ENCODE assay signal across 2 cellular contexts in the genomic region with DNA sequence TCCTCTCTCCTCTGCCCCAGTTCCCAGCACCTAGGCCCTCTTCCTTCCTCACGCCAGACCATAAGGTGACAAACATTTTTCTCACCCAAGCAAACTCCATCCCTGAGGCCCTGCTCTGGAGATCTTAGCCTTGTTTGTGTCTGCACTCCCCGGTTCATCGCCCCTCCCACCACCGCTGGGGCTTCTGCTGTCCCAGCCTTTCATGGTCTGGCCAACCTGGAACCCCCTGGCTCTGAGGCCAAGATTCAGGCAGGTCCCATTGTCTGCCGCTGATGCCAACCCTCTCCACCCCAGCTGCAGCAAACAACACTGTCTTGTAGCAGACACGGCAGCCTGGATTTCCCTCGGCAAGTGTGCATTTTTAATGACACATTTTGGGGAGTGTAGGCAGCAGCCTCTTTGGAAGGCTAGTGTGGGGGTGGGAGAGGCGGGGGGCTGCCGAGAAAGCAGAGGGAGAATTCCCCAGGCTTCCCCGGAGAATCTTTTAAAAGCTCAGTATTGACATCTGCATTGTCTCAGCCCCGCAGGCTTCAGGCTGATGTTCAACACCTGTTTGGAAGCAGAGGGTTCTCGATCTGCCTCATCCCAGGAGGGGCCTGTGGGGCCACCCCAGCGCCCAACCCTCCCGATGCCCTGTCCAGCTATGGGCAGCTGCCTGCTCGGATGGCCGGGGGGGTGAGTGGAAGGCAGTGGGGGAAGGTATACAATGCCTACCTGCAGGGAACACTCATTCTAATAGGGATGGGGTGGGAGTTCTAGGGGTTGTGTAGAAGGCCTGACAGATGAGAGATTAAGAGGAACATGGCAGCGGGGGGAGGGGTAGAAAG.
TF ChIP-seq lines count a peak whose summit lies in the region.

No MANE protein-coding gene starts in this region.

TF ChIP-seq in WTC11, 78 proteins besides CTCF, POLR2A, EP300 and RAD21 (continues in another document):
- TF ChIP-seq, protein P1, sequence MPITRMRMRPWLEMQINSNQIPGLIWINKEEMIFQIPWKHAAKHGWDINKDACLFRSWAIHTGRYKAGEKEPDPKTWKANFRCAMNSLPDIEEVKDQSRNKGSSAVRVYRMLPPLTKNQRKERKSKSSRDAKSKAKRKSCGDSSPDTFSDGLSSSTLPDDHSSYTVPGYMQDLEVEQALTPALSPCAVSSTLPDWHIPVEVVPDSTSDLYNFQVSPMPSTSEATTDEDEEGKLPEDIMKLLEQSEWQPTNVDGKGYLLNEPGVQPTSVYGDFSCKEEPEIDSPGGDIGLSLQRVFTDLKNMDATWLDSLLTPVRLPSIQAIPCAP (CRISPR knock-in tag; IDR thresholded peaks at IDR 0.05), result no peak
- TF ChIP-seq, protein P2, sequence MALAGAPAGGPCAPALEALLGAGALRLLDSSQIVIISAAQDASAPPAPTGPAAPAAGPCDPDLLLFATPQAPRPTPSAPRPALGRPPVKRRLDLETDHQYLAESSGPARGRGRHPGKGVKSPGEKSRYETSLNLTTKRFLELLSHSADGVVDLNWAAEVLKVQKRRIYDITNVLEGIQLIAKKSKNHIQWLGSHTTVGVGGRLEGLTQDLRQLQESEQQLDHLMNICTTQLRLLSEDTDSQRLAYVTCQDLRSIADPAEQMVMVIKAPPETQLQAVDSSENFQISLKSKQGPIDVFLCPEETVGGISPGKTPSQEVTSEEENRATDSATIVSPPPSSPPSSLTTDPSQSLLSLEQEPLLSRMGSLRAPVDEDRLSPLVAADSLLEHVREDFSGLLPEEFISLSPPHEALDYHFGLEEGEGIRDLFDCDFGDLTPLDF (CRISPR knock-in tag; IDR thresholded peaks at IDR 0.05), result no peak
- TF ChIP-seq, protein P3, sequence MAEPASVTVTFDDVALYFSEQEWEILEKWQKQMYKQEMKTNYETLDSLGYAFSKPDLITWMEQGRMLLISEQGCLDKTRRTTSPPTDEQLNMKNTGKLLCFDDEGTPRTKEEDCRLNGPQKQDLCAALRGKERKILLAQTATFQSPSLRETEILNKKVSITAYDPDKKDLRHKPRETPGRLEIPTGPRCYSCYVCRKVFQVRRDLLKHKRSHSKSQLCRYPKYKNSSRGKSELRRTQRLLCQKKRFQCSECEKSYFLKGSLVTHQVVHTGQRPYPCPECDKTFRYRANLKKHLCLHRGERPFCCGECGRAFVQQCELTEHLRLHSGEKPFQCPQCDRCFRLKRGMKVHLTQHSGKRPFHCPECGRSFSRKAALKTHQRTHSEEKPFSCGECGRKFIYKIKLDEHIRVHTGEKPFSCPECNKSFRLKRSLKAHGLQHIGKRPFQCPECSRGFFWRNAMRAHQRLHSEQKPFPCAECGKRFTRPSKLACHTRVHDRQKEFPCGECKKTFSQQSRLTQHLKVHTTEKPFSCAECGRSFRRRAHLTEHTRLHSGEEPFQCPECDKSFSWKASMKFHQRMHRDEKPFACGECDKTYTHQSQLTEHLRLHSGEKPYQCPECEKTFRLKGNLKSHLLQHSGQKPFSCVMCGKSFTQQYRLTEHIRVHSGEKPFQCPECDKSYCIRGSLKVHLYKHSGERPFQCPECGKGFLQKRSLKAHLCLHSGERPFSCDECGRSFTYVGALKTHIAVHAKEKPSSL (CRISPR knock-in tag; conservative IDR thresholded peaks at IDR 0.05), result no peak
- TF ChIP-seq, protein P4, sequence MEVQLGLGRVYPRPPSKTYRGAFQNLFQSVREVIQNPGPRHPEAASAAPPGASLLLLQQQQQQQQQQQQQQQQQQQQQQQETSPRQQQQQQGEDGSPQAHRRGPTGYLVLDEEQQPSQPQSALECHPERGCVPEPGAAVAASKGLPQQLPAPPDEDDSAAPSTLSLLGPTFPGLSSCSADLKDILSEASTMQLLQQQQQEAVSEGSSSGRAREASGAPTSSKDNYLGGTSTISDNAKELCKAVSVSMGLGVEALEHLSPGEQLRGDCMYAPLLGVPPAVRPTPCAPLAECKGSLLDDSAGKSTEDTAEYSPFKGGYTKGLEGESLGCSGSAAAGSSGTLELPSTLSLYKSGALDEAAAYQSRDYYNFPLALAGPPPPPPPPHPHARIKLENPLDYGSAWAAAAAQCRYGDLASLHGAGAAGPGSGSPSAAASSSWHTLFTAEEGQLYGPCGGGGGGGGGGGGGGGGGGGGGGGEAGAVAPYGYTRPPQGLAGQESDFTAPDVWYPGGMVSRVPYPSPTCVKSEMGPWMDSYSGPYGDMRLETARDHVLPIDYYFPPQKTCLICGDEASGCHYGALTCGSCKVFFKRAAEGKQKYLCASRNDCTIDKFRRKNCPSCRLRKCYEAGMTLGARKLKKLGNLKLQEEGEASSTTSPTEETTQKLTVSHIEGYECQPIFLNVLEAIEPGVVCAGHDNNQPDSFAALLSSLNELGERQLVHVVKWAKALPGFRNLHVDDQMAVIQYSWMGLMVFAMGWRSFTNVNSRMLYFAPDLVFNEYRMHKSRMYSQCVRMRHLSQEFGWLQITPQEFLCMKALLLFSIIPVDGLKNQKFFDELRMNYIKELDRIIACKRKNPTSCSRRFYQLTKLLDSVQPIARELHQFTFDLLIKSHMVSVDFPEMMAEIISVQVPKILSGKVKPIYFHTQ (CRISPR knock-in tag; IDR thresholded peaks at IDR 0.05), result no peak
- TF ChIP-seq KAT7 (CRISPR knock-in tag; IDR thresholded peaks at IDR 0.05; ENCODE audit: borderline replicate concordance) (no peak), TEAD1 (CRISPR knock-in tag; IDR thresholded peaks at IDR 0.05) (no peak), SP1 (CRISPR knock-in tag; conservative IDR thresholded peaks at IDR 0.05) (no peak), ELF4 (CRISPR knock-in tag; IDR thresholded peaks at IDR 0.05; ENCODE audit: low read depth) (no peak), GTF2I (CRISPR knock-in tag; conservative IDR thresholded peaks at IDR 0.05) (no peak), SOX15 (CRISPR knock-in tag; IDR thresholded peaks at IDR 0.05) (no peak), ZNF423 (CRISPR knock-in tag; IDR thresholded peaks at IDR 0.05) (no peak), FOXP1 (CRISPR knock-in tag; IDR thresholded peaks at IDR 0.05; ENCODE audit: borderline replicate concordance) (no peak)
- TF ChIP-seq, protein P5, sequence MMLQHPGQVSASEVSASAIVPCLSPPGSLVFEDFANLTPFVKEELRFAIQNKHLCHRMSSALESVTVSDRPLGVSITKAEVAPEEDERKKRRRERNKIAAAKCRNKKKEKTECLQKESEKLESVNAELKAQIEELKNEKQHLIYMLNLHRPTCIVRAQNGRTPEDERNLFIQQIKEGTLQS (CRISPR knock-in tag; conservative IDR thresholded peaks at IDR 0.05), result no peak
- TF ChIP-seq, protein P6, sequence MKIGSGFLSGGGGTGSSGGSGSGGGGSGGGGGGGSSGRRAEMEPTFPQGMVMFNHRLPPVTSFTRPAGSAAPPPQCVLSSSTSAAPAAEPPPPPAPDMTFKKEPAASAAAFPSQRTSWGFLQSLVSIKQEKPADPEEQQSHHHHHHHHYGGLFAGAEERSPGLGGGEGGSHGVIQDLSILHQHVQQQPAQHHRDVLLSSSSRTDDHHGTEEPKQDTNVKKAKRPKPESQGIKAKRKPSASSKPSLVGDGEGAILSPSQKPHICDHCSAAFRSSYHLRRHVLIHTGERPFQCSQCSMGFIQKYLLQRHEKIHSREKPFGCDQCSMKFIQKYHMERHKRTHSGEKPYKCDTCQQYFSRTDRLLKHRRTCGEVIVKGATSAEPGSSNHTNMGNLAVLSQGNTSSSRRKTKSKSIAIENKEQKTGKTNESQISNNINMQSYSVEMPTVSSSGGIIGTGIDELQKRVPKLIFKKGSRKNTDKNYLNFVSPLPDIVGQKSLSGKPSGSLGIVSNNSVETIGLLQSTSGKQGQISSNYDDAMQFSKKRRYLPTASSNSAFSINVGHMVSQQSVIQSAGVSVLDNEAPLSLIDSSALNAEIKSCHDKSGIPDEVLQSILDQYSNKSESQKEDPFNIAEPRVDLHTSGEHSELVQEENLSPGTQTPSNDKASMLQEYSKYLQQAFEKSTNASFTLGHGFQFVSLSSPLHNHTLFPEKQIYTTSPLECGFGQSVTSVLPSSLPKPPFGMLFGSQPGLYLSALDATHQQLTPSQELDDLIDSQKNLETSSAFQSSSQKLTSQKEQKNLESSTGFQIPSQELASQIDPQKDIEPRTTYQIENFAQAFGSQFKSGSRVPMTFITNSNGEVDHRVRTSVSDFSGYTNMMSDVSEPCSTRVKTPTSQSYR (CRISPR knock-in tag; IDR thresholded peaks at IDR 0.05), result no peak

TF ChIP-seq in SK-N-SH, 30 proteins besides CTCF, POLR2A, EP300 and RAD21 (continued from another document):
- TF ChIP-seq, protein P7, sequence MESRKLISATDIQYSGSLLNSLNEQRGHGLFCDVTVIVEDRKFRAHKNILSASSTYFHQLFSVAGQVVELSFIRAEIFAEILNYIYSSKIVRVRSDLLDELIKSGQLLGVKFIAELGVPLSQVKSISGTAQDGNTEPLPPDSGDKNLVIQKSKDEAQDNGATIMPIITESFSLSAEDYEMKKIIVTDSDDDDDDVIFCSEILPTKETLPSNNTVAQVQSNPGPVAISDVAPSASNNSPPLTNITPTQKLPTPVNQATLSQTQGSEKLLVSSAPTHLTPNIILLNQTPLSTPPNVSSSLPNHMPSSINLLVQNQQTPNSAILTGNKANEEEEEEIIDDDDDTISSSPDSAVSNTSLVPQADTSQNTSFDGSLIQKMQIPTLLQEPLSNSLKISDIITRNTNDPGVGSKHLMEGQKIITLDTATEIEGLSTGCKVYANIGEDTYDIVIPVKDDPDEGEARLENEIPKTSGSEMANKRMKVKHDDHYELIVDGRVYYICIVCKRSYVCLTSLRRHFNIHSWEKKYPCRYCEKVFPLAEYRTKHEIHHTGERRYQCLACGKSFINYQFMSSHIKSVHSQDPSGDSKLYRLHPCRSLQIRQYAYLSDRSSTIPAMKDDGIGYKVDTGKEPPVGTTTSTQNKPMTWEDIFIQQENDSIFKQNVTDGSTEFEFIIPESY (IDR thresholded peaks at IDR 0.05; ENCODE audit: borderline replicate concordance, low read depth), result no peak
- TF ChIP-seq SMC3 (IDR thresholded peaks at IDR 0.05; ENCODE audit: low read depth, low read length) (no peak), YY1 (IDR thresholded peaks at IDR 0.05; ENCODE audit: low read depth) (no peak), RFX5 (IDR thresholded peaks at IDR 0.05; ENCODE audit: low read length) (no peak), TEAD4 (IDR thresholded peaks at IDR 0.05; ENCODE audit: borderline replicate concordance, insufficient read depth) (no peak), MEF2A (IDR thresholded peaks at IDR 0.05; ENCODE audit: borderline replicate concordance, low read depth) (no peak), GATA2 (CRISPR knock-in tag; IDR thresholded peaks at IDR 0.05) (no peak), ELF1 (IDR thresholded peaks at IDR 0.05) (no peak)
- TF ChIP-seq, protein P8, sequence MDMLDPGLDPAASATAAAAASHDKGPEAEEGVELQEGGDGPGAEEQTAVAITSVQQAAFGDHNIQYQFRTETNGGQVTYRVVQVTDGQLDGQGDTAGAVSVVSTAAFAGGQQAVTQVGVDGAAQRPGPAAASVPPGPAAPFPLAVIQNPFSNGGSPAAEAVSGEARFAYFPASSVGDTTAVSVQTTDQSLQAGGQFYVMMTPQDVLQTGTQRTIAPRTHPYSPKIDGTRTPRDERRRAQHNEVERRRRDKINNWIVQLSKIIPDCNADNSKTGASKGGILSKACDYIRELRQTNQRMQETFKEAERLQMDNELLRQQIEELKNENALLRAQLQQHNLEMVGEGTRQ (IDR thresholded peaks at IDR 0.05; ENCODE audit: borderline replicate concordance, low read depth, low read length), result no peak
